8 cellular contexts compared by ENCODE assay signal in the genomic region with DNA sequence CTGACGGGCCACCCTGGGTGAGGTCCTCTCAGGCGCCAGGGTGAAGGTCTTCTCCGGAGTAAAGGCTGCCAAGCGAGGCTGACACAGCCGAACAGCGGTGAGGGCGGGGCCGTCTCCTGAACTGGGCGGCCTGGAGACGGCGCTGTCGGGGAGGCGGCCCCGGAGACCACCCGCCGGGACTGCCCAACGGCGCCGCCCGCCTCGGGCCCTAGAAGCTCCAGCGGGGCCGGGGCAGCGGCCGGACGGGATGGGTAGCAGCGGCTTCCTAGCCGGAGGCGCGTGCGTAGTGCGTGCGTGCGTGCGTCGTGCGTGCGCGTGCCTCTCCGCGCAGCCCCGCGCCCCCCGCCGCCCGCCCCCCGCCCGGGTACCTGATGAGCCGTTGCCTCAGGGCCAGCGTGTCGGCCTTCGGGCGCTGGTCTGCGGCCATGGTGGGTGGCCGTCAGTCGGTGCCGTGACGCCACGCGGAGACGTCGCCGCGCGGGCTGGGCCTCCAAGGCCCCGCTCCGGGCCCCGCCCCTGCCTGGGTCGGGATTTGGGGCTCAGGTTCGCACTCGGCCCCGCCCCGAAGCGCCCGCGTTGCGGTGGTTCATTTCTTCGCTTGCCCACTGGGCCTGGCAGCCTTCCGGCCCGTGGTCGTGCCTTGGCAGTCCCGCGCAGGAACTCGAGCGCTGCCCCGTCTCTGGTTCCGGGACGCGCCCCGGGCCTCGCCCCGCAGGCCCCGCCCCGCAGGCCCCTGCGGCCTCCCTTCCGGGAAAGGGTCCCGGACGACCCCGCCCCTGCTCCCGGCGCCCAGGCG. TPM values are rescaled to one million over a fixed set of nuclear protein-coding genes. Genes with fewer than 3 reads are reported as not detected.
DNase-seq lines count a peak whose midpoint lies in the region; ATAC-seq, FAIRE-seq and TF ChIP-seq lines count a peak whose summit lies in the region.

PHYKPL (minus strand) TSS at position 679 of the 796 bp plus-strand sequence; CDS start at position 427, 252 bp downstream.

- H2AFZ ChIP-seq in ACC112 (ENCODE audit: low read length, unreplicated experiment), result peak within 1 kb of the TSS; percentile 91

- intact Hi-C loops in lower lobe of right lung (cut with DNase I), result no loop called here

- ATAC-seq in HG02938 (IDR thresholded peaks at IDR 0.05; ENCODE audit: unreplicated experiment), result peak; percentile 46
- peak; percentile 85 to 91 for ATAC-seq in lower lobe of right lung

- H3K27ac ChIP-seq in ACC112 (ENCODE audit: low read depth, low read length), result peak within 1 kb of the TSS; percentile 73
- peak within 1 kb of the TSS; percentile 98 for H3K27ac ChIP-seq in lower lobe of right lung

- TF ChIP-seq CTCF in lower lobe of right lung (IDR thresholded peaks at IDR 0.05), result no peak

- H3K36me3 ChIP-seq in ACC112 (ENCODE audit: insufficient read depth, low read length) (peaks cover 13% of the 10 kb centered on the region), lower lobe of right lung (peaks cover 39% of the 10 kb centered on the region)

- H3K4me1 ChIP-seq in ACC112 (ENCODE audit: control insufficient read depth, insufficient read depth, low read length, unreplicated experiment) (peaks cover 35% of the 10 kb centered on the region), lower lobe of right lung (peaks cover 64% of the 10 kb centered on the region)

- H3K27me3 ChIP-seq in ACC112 (ENCODE audit: insufficient read depth, low read length) (no peaks in the 10 kb centered on the region), lower lobe of right lung (ENCODE audit: low read depth) (no peaks in the 10 kb centered on the region)

- no peaks in the 10 kb centered on the region for H3K9me3 ChIP-seq in lower lobe of right lung

- peak; percentile 60 for DNase-seq in GM18507 (ENCODE audit: extremely low spot score, insufficient read length, low read depth)
- DNase-seq in NCI-H345 (lab: John Stamatoyannopoulos, UW), result peak; percentile 80
- peak; percentile 72 to 78 for DNase-seq in activated CD4-positive, alpha-beta T cell treated with anti-CD3 and anti-CD28 coated beads, Interleukin-2, amount 50 U/mL, for 48 hours
- DNase-seq in ecto neural progenitor cell (ENCODE audit: low spot score), result peak; percentile 85
- DNase-seq in lower lobe of right lung, result peak; percentile 87
- peak; percentile 62 to 71 for DNase-seq in stimulated activated CD4-positive, alpha-beta T cell treated with anti-CD3 and anti-CD28 coated beads, Interleukin-4, amount 100 ng/mL, for 48 hours (ENCODE audit: low read depth in 2 of 2)

- H3K79me2 ChIP-seq in ACC112 (ENCODE audit: control insufficient read depth, insufficient read depth, low read length, unreplicated experiment), result peaks cover 36% of the 10 kb centered on the region

- peak; percentile 64 for FAIRE-seq in GM18507 (lab: Jason Lieb, UNC)

- H3K4me3 ChIP-seq in ACC112 (ENCODE audit: low read depth, low read length), result peak within 1 kb of the TSS; percentile 97
- peak within 1 kb of the TSS; percentile 97 for H3K4me3 ChIP-seq in lower lobe of right lung

RNA-seq across cellular contexts. Expression of gene PHYKPL, which starts in this region (rescaled TPM):
- 101 TPM for total RNA-seq in lower lobe of right lung

Comparison
In these comparisons a context has a peak if more than half of its experiments do, and no peak if none do; other contexts are left out.
1. Peak in every context shown above with its lines: DNase-seq, ATAC-seq, H3K4me3 ChIP-seq and H3K27ac ChIP-seq.